In genomic region chr6:21325201-21325856, GRCh38 we compare ENCODE assay signal across 15 cellular contexts.
DNase-seq lines count a peak whose midpoint lies in the region; ATAC-seq, FAIRE-seq and TF ChIP-seq lines count a peak whose summit lies in the region.
"Had no signal": no experiment of that assay in that cellular context is flagged by ENCODE, and none has a peak within 500 bp of the region (broad histone marks: within the 10 kb centered on the region; RNA-seq: fewer than 3 reads in every experiment).

No MANE protein-coding gene starts in this region.

- no peak overlapping the region for H3K4me2 ChIP-seq in trophoblast cell (ENCODE audit: low read length)

- no peak overlapping the region for H2BK120ac ChIP-seq in trophoblast cell (ENCODE audit: insufficient read depth, low read length, poor library complexity)

- peak overlapping the region; percentile 19; the same call in 1 of the 2 replicates for H3K27ac ChIP-seq in VCaP
- no peak overlapping the region for H3K27ac ChIP-seq in upper lobe of right lung
- H3K27ac ChIP-seq in substantia nigra (ENCODE audit: low read depth, low read length, poor library complexity, severe bottlenecking) = no peak overlapping the region
- no peak overlapping the region for H3K27ac ChIP-seq in trophoblast cell (ENCODE audit: low read depth, low read length)
- H3K27ac ChIP-seq: RWPE1, upper lobe of left lung had no signal

- H3K4me3 ChIP-seq in upper lobe of right lung (no peak overlapping the region), trophoblast cell (ENCODE audit: low read depth, low read length) (no peak overlapping the region)
- H3K4me3 ChIP-seq: upper lobe of left lung had no signal

- no peak overlapping the region for H2AFZ ChIP-seq in trophoblast cell (ENCODE audit: insufficient read depth, low read length, poor library complexity)

- H2AK5ac ChIP-seq in trophoblast cell (ENCODE audit: low read length) = no peak overlapping the region

- no peak overlapping the region for H3K23ac ChIP-seq in trophoblast cell (ENCODE audit: low read length)

- H2BK12ac ChIP-seq in trophoblast cell (ENCODE audit: low read length) = no peak overlapping the region

- H3K4me1 ChIP-seq in upper lobe of right lung (no peaks in the 10 kb centered on the region), trophoblast cell (ENCODE audit: control insufficient read depth in 1 of 2, insufficient read depth in 2 of 2, low read length in 2 of 2) (peaks cover 2 to 8% of the 10 kb centered on the region in 2 experiments)
- H3K4me1 ChIP-seq: upper lobe of left lung had no signal

- TF ChIP-seq CTCF in VCaP (conservative IDR thresholded peaks at IDR 0.05) (no peak), upper lobe of right lung (IDR thresholded peaks at IDR 0.05) (no peak)

- no peak overlapping the region for H3K4ac ChIP-seq in trophoblast cell (ENCODE audit: low read depth, low read length)

- no CpG with 5 or more reads among the region's 6 CpGs for WGBS in trophoblast cell (ENCODE audit: extremely low coverage, insufficient coverage, insufficient read length)

- H3K79me1 ChIP-seq in trophoblast cell (ENCODE audit: low read length) = peaks cover 2% of the 10 kb centered on the region

- H3K36me3 ChIP-seq in upper lobe of right lung (no peaks in the 10 kb centered on the region), trophoblast cell (ENCODE audit: control insufficient read depth in 1 of 2, insufficient read depth in 2 of 2, low read length in 2 of 2) (no peaks in the 10 kb centered on the region)
- H3K36me3 ChIP-seq: upper lobe of left lung had no signal

- no peak overlapping the region for H4K91ac ChIP-seq in trophoblast cell (ENCODE audit: low read depth, low read length)

- H3K27me3 ChIP-seq in upper lobe of right lung = no peaks in the 10 kb centered on the region
- H3K27me3 ChIP-seq in trophoblast cell (ENCODE audit: insufficient read depth, low read length) = no peaks in the 10 kb centered on the region
- H3K27me3 ChIP-seq: upper lobe of left lung had no signal

- no peak for FAIRE-seq in HTR-8/SVneo (lab: Jason Lieb, UNC)
- FAIRE-seq: colon had no signal

- H4K8ac ChIP-seq in trophoblast cell (ENCODE audit: low read depth, low read length) = no peak overlapping the region

- DNase-seq in NCI-H526 treated with DMSO at 0.1 percent for 48 hours (lab: John Stamatoyannopoulos, UW) = peak; percentile 4
- no peak for DNase-seq in NCI-H526 (lab: John Stamatoyannopoulos, UW)
- peak; percentile 35 to 80 for DNase-seq in NCI-H2081 (lab: John Stamatoyannopoulos, UW)
- no peak for DNase-seq in upper lobe of right lung
- no peak for DNase-seq in HTR-8/SVneo (ENCODE audit: insufficient read length, low spot score)
- DNase-seq in substantia nigra (lab: John Stamatoyannopoulos, UW) = no peak
- DNase-seq in trophoblast cell = no peak
- DNase-seq: activated T-cell treated with anti-CD3 and anti-CD28 coated beads, Interleukin-2, amount 50 U/mL, for 1 hour; DND-41; retina; stimulated activated naive CD8-positive, alpha-beta T cell treated with anti-CD3 and anti-CD28 coated beads, Interleukin-15, Interleukin-2, amounts not matched to agents 100 U/mL and 50 U/mL, for 24 hours; upper lobe of left lung had no signal

- intact Hi-C loops in upper lobe of right lung (cut with DNase I) = no loop called here

- no peak overlapping the region for H3K18ac ChIP-seq in trophoblast cell (ENCODE audit: low read length)

- no peak overlapping the region for H2BK5ac ChIP-seq in trophoblast cell (ENCODE audit: low read depth, low read length, poor library complexity)

- H3K14ac ChIP-seq in trophoblast cell (ENCODE audit: low read length) = no peak overlapping the region

- no peak overlapping the region for H4K12ac ChIP-seq in trophoblast cell (ENCODE audit: low read depth, low read length)

- H3K9me3 ChIP-seq in upper lobe of right lung (no peaks in the 10 kb centered on the region), trophoblast cell (ENCODE audit: insufficient read depth, low read depth, low read length) (no peaks in the 10 kb centered on the region)
- H3K9me3 ChIP-seq: upper lobe of left lung had no signal

- ATAC-seq in upper lobe of right lung = peak; percentile 54
- ATAC-seq: stimulated activated naive CD8-positive, alpha-beta T cell treated with anti-CD3 and anti-CD28 coated beads, Interleukin-15, Interleukin-2, amounts not matched to agents 100 U/mL and 50 U/mL, for 24 hours had no signal

- no peaks in the 10 kb centered on the region for H3K79me2 ChIP-seq in trophoblast cell (ENCODE audit: control insufficient read depth, insufficient read depth, low read length, poor library complexity)

- H3K9ac ChIP-seq in trophoblast cell (ENCODE audit: low read length) = no peak overlapping the region

Comparison
In these comparisons a context has a peak if more than half of its experiments do, and no peak if none do; other contexts are left out.
1. DNase-seq: peak in NCI-H526 treated with DMSO at 0.1 percent for 48 hours (single experiment) and NCI-H2081 (2 of 2); none in NCI-H526 (0 of 2), upper lobe of right lung (single experiment), HTR-8/SVneo (single experiment), substantia nigra (0 of 49) and trophoblast cell (0 of 2).